Comparison of ENCODE assay signal across 10 cellular contexts in genomic region chr5:127957183-127957582, GRCh38.
DNase-seq lines count a peak whose midpoint lies in the region; ATAC-seq, FAIRE-seq and TF ChIP-seq lines count a peak whose summit lies in the region.
"Had no signal": no experiment of that assay in that cellular context is flagged by ENCODE, and none has a peak within 500 bp of the region (broad histone marks: within the 10 kb centered on the region; RNA-seq: fewer than 3 reads in every experiment).

No MANE protein-coding gene starts in this region.

- H3K36me3 ChIP-seq in HepG2 (replicated peaks in 1 of 2; ENCODE audit: control insufficient read depth in 1 of 2, insufficient read depth in 2 of 2, low read length in 2 of 2): no peaks in the 10 kb centered on the region

- H3K27me3 ChIP-seq in HepG2 (ENCODE audit: control insufficient read depth in 1 of 2, insufficient read depth in 2 of 2, low read length in 2 of 2): no peaks in the 10 kb centered on the region

- DNase-seq in AG09309 (ENCODE audit: low read depth) (no peak), LNCaP clone FGC (ENCODE audit: low read depth) (peak; percentile 59), cerebellar cortex (ENCODE audit: low spot score) (peak; percentile 90), HepG2 (ENCODE audit: low spot score) (peak; percentile 10), HuH-7.5 (ENCODE audit: low spot score) (no peak)
- DNase-seq: RPMI8226 had no signal

- H3K4me1 ChIP-seq in HepG2 (ENCODE audit: insufficient read depth, low read length): peaks cover 40% of the 10 kb centered on the region

- no peak overlapping the region for H3K4me2 ChIP-seq in HepG2 (ENCODE audit: low read depth, low read length)

- TF ChIP-seq EP300 in HepG2 (IDR thresholded peaks at IDR 0.05; ENCODE audit: low read depth in 2 of 2, low read length in 2 of 2) (no peak), HepG2 (CRISPR knock-in tag; IDR thresholded peaks at IDR 0.05; ENCODE audit: borderline replicate concordance) (no peak)

- no peak overlapping the region for H3K27ac ChIP-seq in HepG2 (ENCODE audit: extremely low read length, insufficient read depth, low read length)
- H3K27ac ChIP-seq: HL-60 had no signal

- no peaks in the 10 kb centered on the region for H4K20me1 ChIP-seq in HepG2 (ENCODE audit: insufficient read depth, low read length)

- TF ChIP-seq CTCF in AG09309 (IDR thresholded peaks at IDR 0.05; ENCODE audit: control insufficient read depth, insufficient read depth, low read depth, low read length, missing control alignments) (peak; percentile 15), LNCaP clone FGC (IDR thresholded peaks at IDR 0.05; ENCODE audit: control insufficient read depth, extremely low read depth, insufficient read depth) (no peak), HepG2 (CRISPR knock-in tag; IDR thresholded peaks at IDR 0.05) (no peak)

- CTCF ChIA-PET in HepG2 (lab: Yijun Ruan, JAX; ENCODE audit: low intra/inter-chr PET ratio, low total read pairs): no interaction called here

- intact Hi-C loops in HepG2 (cut with micrococcal nuclease; ENCODE audit: unreplicated experiment): no loop called here

- peak; percentile 46; the same call in 2 of the 3 replicates for ATAC-seq in HepG2
- ATAC-seq in GM18502 (IDR thresholded peaks at IDR 0.05; ENCODE audit: poor library complexity, unreplicated experiment): no peak
- ATAC-seq in HG02970 (IDR thresholded peaks at IDR 0.05; ENCODE audit: low FRiP score, unreplicated experiment): no peak
- ATAC-seq in GM21723 (IDR thresholded peaks at IDR 0.05; ENCODE audit: unreplicated experiment): no peak

- no peak for TF ChIP-seq RAD21 in HepG2 (CRISPR knock-in tag; IDR thresholded peaks at IDR 0.05)

- no peak for TF ChIP-seq POLR2A in HepG2 (IDR thresholded peaks at IDR 0.05; ENCODE audit: insufficient read depth in 1 of 2, low read depth in 2 of 2, low read length in 2 of 2)

- no peak overlapping the region for H3K4me3 ChIP-seq in AG09309 (ENCODE audit: control insufficient read depth, low read depth, low read length)
- no peak overlapping the region for H3K4me3 ChIP-seq in LNCaP clone FGC (ENCODE audit: low read depth, low read length)
- no peak overlapping the region for H3K4me3 ChIP-seq in HepG2 (replicated peaks in 1 of 3; ENCODE audit: insufficient read depth in 1 of 3, low read depth in 2 of 3, low read length in 3 of 3)

- no peak overlapping the region for H2AFZ ChIP-seq in HepG2 (ENCODE audit: low read length)

- no TSS peak for BruUV-seq in HepG2 (replicated peaks; lab: Mats Ljungman, UMichigan)

- in situ Hi-C loops in HepG2 (cut with HindIII; ENCODE audit: extremely low pct_ligation_motif_present, low pct_unique_long_range_greater_than_20kb): no loop called here

- H3K9ac ChIP-seq in HepG2 (ENCODE audit: insufficient read depth, low read depth, low read length): no peak overlapping the region

- no peaks in the 10 kb centered on the region for H3K79me2 ChIP-seq in HepG2 (ENCODE audit: insufficient read depth, low read length)

- POLR2A ChIA-PET in HepG2 (lab: Yijun Ruan, JAX): no interaction called here

- no peak for FAIRE-seq in HepG2 (lab: Jason Lieb, UNC)

- H3K9me3 ChIP-seq in HepG2 (ENCODE audit: low read length): no peaks in the 10 kb centered on the region

- WGBS in HepG2 (ENCODE audit: low lambda C conversion rate): 22% methylated on average over 1 of the region's 2 CpGs

TF ChIP-seq in HepG2, 621 proteins besides CTCF, POLR2A, EP300 and RAD21 (continues in another document):
- TF ChIP-seq RNF2 (conservative IDR thresholded peaks at IDR 0.05; ENCODE audit: low read depth) (no peak), SOX6 (IDR thresholded peaks at IDR 0.05) (no peak), SOX6 (CRISPR knock-in tag; IDR thresholded peaks at IDR 0.05) (no peak), ZNF597 (CRISPR knock-in tag; IDR thresholded peaks at IDR 0.05) (no peak), ZNF407 (CRISPR knock-in tag; IDR thresholded peaks at IDR 0.05; ENCODE audit: not compliant biosample characterization) (no peak), ZBTB2 (CRISPR knock-in tag; IDR thresholded peaks at IDR 0.05; ENCODE audit: low read depth) (no peak), ZFP36L2 (CRISPR knock-in tag; IDR thresholded peaks at IDR 0.05) (no peak), SRF (IDR thresholded peaks at IDR 0.05; ENCODE audit: low read depth, low read length) (no peak), TEAD3 (CRISPR knock-in tag; optimal IDR thresholded peaks at IDR 0.05; ENCODE audit: borderline replicate concordance) (peak; percentile 12), BCL3 (CRISPR knock-in tag; IDR thresholded peaks at IDR 0.05) (no peak)

Comparison
In these comparisons a context has a peak if more than half of its experiments do, and no peak if none do; other contexts are left out.
1. DNase-seq: peak in LNCaP clone FGC (single experiment), cerebellar cortex (single experiment) and HepG2 (single experiment); none in AG09309 (single experiment) and HuH-7.5 (single experiment).